Comparison of ENCODE assay signal across 31 cellular contexts in the genomic region with DNA sequence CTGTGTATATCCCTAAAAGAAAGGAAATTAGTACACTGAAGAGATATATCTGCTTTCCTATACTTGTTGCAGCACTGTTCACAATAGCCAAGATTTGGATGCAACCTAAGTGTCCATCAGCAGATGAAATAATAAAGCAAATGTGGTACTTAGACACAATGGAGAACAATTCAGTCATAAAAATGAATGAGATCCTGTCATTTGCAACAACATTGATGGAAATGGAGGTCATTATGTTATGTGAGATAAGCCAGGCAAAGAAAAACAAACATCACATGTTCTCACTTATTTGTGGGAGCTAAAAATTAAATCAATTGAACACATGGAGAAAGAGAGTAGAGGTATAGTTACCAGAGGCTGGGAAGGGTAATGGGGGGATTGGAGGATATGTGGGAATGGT.
"Had no signal": no experiment of that assay in that cellular context is flagged by ENCODE, and none has a peak within 500 bp of the region (broad histone marks: within the 10 kb centered on the region; RNA-seq: fewer than 3 reads in every experiment).

No MANE protein-coding gene starts in this region.

- H3K27me3 ChIP-seq: ascending aorta, breast epithelium, cardiac muscle cell, colonic mucosa, esophagus muscularis mucosa, foreskin keratinocyte, gastrocnemius medialis, heart left ventricle had no signal

- H3K4me3 ChIP-seq: ascending aorta, breast epithelium, cardiac muscle cell, colonic mucosa, esophagus muscularis mucosa, gastrocnemius medialis, heart left ventricle had no signal

- H3K4me3 Mint-ChIP-seq: activated CD4-positive, alpha-beta memory T cell treated with anti-CD3 and anti-CD28 coated beads for 36 hours; activated CD4-positive, alpha-beta T cell treated with anti-CD3 and anti-CD28 coated beads for 36 hours; activated CD4-positive, alpha-beta T cell treated with anti-CD3 and anti-CD28 coated beads, Interleukin-2, amount 10 ng/mL, durations not matched to agents 24 days and 14 days; activated CD8-positive, alpha-beta memory T cell treated with anti-CD3 and anti-CD28 coated beads, Interleukin-2, amount 10 ng/mL, durations not matched to agents 7 days and 5 days; activated CD8-positive, alpha-beta T cell treated with anti-CD3 and anti-CD28 coated beads, Interleukin-2, amount 10 ng/mL, durations not matched to agents 7 days and 5 days; activated naive CD4-positive, alpha-beta T cell treated with anti-CD3 and anti-CD28 coated beads, Interleukin-2, amount 10 ng/mL, durations not matched to agents 7 days and 5 days; activated naive CD8-positive, alpha-beta T cell treated with anti-CD3 and anti-CD28 coated beads, Interleukin-2, amount 10 ng/mL, durations not matched to agents 7 days and 5 days; activated T-cell treated with anti-CD3 and anti-CD28 coated beads, Interleukin-2, amount 50 U/mL, for 72 hours; brain; endodermal cell had no signal

- H3K4me1 Mint-ChIP-seq: activated CD4-positive, alpha-beta T cell treated with anti-CD3 and anti-CD28 coated beads for 36 hours; activated CD4-positive, alpha-beta T cell treated with anti-CD3 and anti-CD28 coated beads, Interleukin-2, amount 10 ng/mL, durations not matched to agents 24 days and 14 days; activated CD8-positive, alpha-beta memory T cell treated with anti-CD3 and anti-CD28 coated beads, Interleukin-2, amount 10 ng/mL, durations not matched to agents 7 days and 5 days; activated naive CD4-positive, alpha-beta T cell treated with anti-CD3 and anti-CD28 coated beads, Interleukin-2, amount 10 ng/mL, durations not matched to agents 7 days and 5 days; activated naive CD8-positive, alpha-beta T cell treated with anti-CD3 and anti-CD28 coated beads, Interleukin-2, amount 10 ng/mL, durations not matched to agents 7 days and 5 days; brain; endodermal cell had no signal

- H3K9me3 ChIP-seq: breast epithelium, colonic mucosa, gastrocnemius medialis had no signal

- H3K4me1 ChIP-seq: ascending aorta, breast epithelium, colonic mucosa, esophagus muscularis mucosa, foreskin keratinocyte, gastrocnemius medialis, heart left ventricle had no signal

- DNase-seq: activated CD4-positive, alpha-beta memory T cell treated with anti-CD3 and anti-CD28 coated beads for 36 hours; activated CD4-positive, alpha-beta T cell treated with anti-CD3 and anti-CD28 coated beads for 36 hours; activated CD4-positive, alpha-beta T cell treated with anti-CD3 and anti-CD28 coated beads, Interleukin-2, amount 10 ng/mL, durations not matched to agents 24 days and 14 days; activated CD4-positive, CD25-positive, alpha-beta regulatory T cell; activated CD4-positive, CD25-positive, alpha-beta regulatory T cell treated with anti-CD3 and anti-CD28 coated beads, Interleukin-2, amount 50 U/mL, for 72 hours; activated CD8-positive, alpha-beta memory T cell treated with anti-CD3 and anti-CD28 coated beads, Interleukin-2, amount 10 ng/mL, durations not matched to agents 7 days and 5 days; activated CD8-positive, alpha-beta memory T cell treated with anti-CD3 and anti-CD28 coated beads, Interleukin-2, amount 50 U/mL, for 4 hours; activated CD8-positive, alpha-beta T cell treated with anti-CD3 and anti-CD28 coated beads, Interleukin-2, amount 10 ng/mL, durations not matched to agents 7 days and 5 days; activated gamma-delta T cell; activated naive CD4-positive, alpha-beta T cell; activated naive CD4-positive, alpha-beta T cell treated with anti-CD3 and anti-CD28 coated beads, Interleukin-2, amount 10 ng/mL, durations not matched to agents 7 days and 5 days; activated naive CD8-positive, alpha-beta T cell treated with anti-CD3 and anti-CD28 coated beads, Interleukin-2, amount 10 ng/mL, durations not matched to agents 7 days and 5 days; activated T-cell treated with anti-CD3 and anti-CD28 coated beads, Interleukin-2, amount 50 U/mL, for 1 hour; activated T-cell treated with anti-CD3 and anti-CD28 coated beads, Interleukin-2, amount 50 U/mL, for 72 hours; central memory CD4-positive, alpha-beta T cell; cerebellar nuclear complex; colonic mucosa; effector memory CD4-positive, alpha-beta T cell; endodermal cell; erythroblast; foreskin keratinocyte; gastrocnemius medialis; glutamatergic neuron; heart left ventricle; T-helper 2 cell had no signal

- H3K27ac ChIP-seq: ascending aorta, breast epithelium, cardiac muscle cell, colonic mucosa, esophagus muscularis mucosa, foreskin keratinocyte, gastrocnemius medialis, heart left ventricle had no signal

- H3K9me3 Mint-ChIP-seq: endodermal cell had no signal

- H3K36me3 ChIP-seq: ascending aorta, breast epithelium, cardiac muscle cell, colonic mucosa, esophagus muscularis mucosa, gastrocnemius medialis, heart left ventricle had no signal

- H3K27ac Mint-ChIP-seq: activated CD4-positive, alpha-beta memory T cell treated with anti-CD3 and anti-CD28 coated beads for 36 hours; activated CD4-positive, alpha-beta T cell treated with anti-CD3 and anti-CD28 coated beads for 36 hours; activated CD4-positive, alpha-beta T cell treated with anti-CD3 and anti-CD28 coated beads, Interleukin-2, amount 10 ng/mL, durations not matched to agents 24 days and 14 days; activated CD8-positive, alpha-beta memory T cell treated with anti-CD3 and anti-CD28 coated beads, Interleukin-2, amount 10 ng/mL, durations not matched to agents 7 days and 5 days; activated CD8-positive, alpha-beta T cell treated with anti-CD3 and anti-CD28 coated beads, Interleukin-2, amount 10 ng/mL, durations not matched to agents 7 days and 5 days; activated naive CD4-positive, alpha-beta T cell treated with anti-CD3 and anti-CD28 coated beads, Interleukin-2, amount 10 ng/mL, durations not matched to agents 7 days and 5 days; activated naive CD4-positive, alpha-beta T cell treated with anti-CD3 and anti-CD28 coated beads, Interleukin-2, amount 50 U/mL, for 72 hours; activated naive CD8-positive, alpha-beta T cell treated with anti-CD3 and anti-CD28 coated beads, Interleukin-2, amount 10 ng/mL, durations not matched to agents 7 days and 5 days; activated T-cell treated with anti-CD3 and anti-CD28 coated beads, Interleukin-2, amount 50 U/mL, for 72 hours; brain; endodermal cell had no signal

- H3K36me3 Mint-ChIP-seq: activated CD4-positive, alpha-beta memory T cell treated with anti-CD3 and anti-CD28 coated beads for 36 hours; activated CD8-positive, alpha-beta memory T cell treated with anti-CD3 and anti-CD28 coated beads, Interleukin-2, amount 10 ng/mL, durations not matched to agents 7 days and 5 days; activated naive CD4-positive, alpha-beta T cell treated with anti-CD3 and anti-CD28 coated beads, Interleukin-2, amount 10 ng/mL, durations not matched to agents 7 days and 5 days; activated naive CD8-positive, alpha-beta T cell treated with anti-CD3 and anti-CD28 coated beads, Interleukin-2, amount 10 ng/mL, durations not matched to agents 7 days and 5 days; brain had no signal

- H3K27me3 Mint-ChIP-seq: activated CD4-positive, alpha-beta memory T cell treated with anti-CD3 and anti-CD28 coated beads for 36 hours; activated CD4-positive, alpha-beta T cell treated with anti-CD3 and anti-CD28 coated beads for 36 hours; activated CD4-positive, alpha-beta T cell treated with anti-CD3 and anti-CD28 coated beads, Interleukin-2, amount 10 ng/mL, durations not matched to agents 24 days and 14 days; activated CD8-positive, alpha-beta memory T cell treated with anti-CD3 and anti-CD28 coated beads, Interleukin-2, amount 10 ng/mL, durations not matched to agents 7 days and 5 days; activated naive CD4-positive, alpha-beta T cell treated with anti-CD3 and anti-CD28 coated beads, Interleukin-2, amount 10 ng/mL, durations not matched to agents 7 days and 5 days; activated naive CD8-positive, alpha-beta T cell treated with anti-CD3 and anti-CD28 coated beads, Interleukin-2, amount 10 ng/mL, durations not matched to agents 7 days and 5 days; brain had no signal
